In the genomic region with DNA sequence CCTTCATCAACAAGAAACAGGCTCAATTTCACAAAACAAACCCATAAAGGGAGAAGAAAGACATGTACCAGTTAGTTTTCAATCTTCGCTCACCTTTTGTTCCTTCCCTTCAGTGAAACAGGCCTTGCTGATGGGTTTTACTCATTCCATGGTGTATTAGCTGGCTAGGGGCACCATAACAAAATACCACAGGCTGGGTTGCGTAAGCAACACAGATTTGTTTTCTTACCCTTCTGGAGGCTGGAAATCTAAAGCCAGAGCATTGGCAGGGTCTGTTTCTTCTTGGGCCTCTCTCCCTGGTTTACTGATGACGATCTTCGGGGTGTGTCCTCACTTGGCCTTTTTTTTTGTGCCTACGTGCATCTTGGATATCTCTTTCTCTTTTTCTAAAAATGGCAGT, we compare ENCODE assay signal across 17 cellular contexts.
DNase-seq lines count a peak whose midpoint lies in the region; ATAC-seq and TF ChIP-seq lines count a peak whose summit lies in the region.
"Had no signal": no experiment of that assay in that cellular context is flagged by ENCODE, and none has a peak within 500 bp of the region (broad histone marks: within the 10 kb centered on the region; RNA-seq: fewer than 3 reads in every experiment).

No MANE protein-coding gene starts in this region.

- no peaks in the 10 kb centered on the region for H3K9me3 ChIP-seq in parathyroid adenoma (ENCODE audit: control insufficient read depth, low read length)
- H3K9me3 ChIP-seq: BLaER1 treated with 17β-estradiol and CSF1 and Interleukin-3, amounts not matched to agents 10 nM and 100 nM had no signal

- no peak overlapping the region for H3K4me2 ChIP-seq in parathyroid adenoma (ENCODE audit: low read length)
- H3K4me2 ChIP-seq: BLaER1 treated with 17β-estradiol and CSF1 and Interleukin-3, amounts not matched to agents 10 nM and 100 nM had no signal

- H3K27me3 ChIP-seq in parathyroid adenoma (ENCODE audit: control insufficient read depth, insufficient read depth, low read length), result no peaks in the 10 kb centered on the region
- H3K27me3 ChIP-seq: BLaER1 treated with 17β-estradiol and CSF1 and Interleukin-3, amounts not matched to agents 10 nM and 100 nM had no signal

- no peaks in the 10 kb centered on the region for H3K4me1 ChIP-seq in parathyroid adenoma
- H3K4me1 ChIP-seq: BLaER1 treated with 17β-estradiol and CSF1 and Interleukin-3, amounts not matched to agents 10 nM and 100 nM had no signal

- DNase-seq in Daoy (ENCODE audit: low read depth) (peak; percentile 61), HT1080 (ENCODE audit: low read depth) (peak; percentile 13), epithelial cell of proximal tubule (ENCODE audit: low read depth) (peak; percentile 19), hepatic stellate cell (ENCODE audit: low spot score) (no peak)
- no peak for DNase-seq in activated T-cell treated with anti-CD3 and anti-CD28 coated beads, Interleukin-2, amount 50 U/mL, for 1 hour
- DNase-seq in stimulated activated CD8-positive, alpha-beta memory T cell treated with anti-CD3 and anti-CD28 coated beads, Interleukin-4, amount 100 ng/mL, for 48 hours, result no peak
- DNase-seq: Calu3; CD8-positive, alpha-beta T cell; DMS79 treated with DMSO at 0.1 percent for 48 hours; EL; H7; HFFc6 had no signal

- ATAC-seq in GM21423 (IDR thresholded peaks at IDR 0.05; ENCODE audit: unreplicated experiment), result no peak
- ATAC-seq: CD8-positive, alpha-beta T cell; GM12878; HCT116 had no signal

- H3K4me3 ChIP-seq in epithelial cell of proximal tubule (ENCODE audit: low read depth, low read length) (no peak overlapping the region), parathyroid adenoma (ENCODE audit: low read depth, low read length) (no peak overlapping the region)
- H3K4me3 ChIP-seq: BLaER1 treated with 17β-estradiol and CSF1 and Interleukin-3, amounts not matched to agents 10 nM and 100 nM; GM12878 had no signal

- no peak overlapping the region for H3K9ac ChIP-seq in parathyroid adenoma
- H3K9ac ChIP-seq: BLaER1 treated with 17β-estradiol and CSF1 and Interleukin-3, amounts not matched to agents 10 nM and 100 nM had no signal

- no peak overlapping the region for H3K27ac ChIP-seq in parathyroid adenoma
- H3K27ac ChIP-seq: BLaER1 treated with 17β-estradiol and CSF1 and Interleukin-3, amounts not matched to agents 10 nM and 100 nM had no signal

- H3K79me2 ChIP-seq in parathyroid adenoma, result no peaks in the 10 kb centered on the region

- H2AFZ ChIP-seq in parathyroid adenoma, result peak overlapping the region; percentile 34

- no peaks in the 10 kb centered on the region for H3K36me3 ChIP-seq in parathyroid adenoma (ENCODE audit: control insufficient read depth, insufficient read depth, low read length)
- H3K36me3 ChIP-seq: BLaER1 treated with 17β-estradiol and CSF1 and Interleukin-3, amounts not matched to agents 10 nM and 100 nM had no signal

- no peak for TF ChIP-seq CTCF in epithelial cell of proximal tubule (conservative IDR thresholded peaks at IDR 0.05; ENCODE audit: low read depth, low read length)
- no peak for TF ChIP-seq CTCF in parathyroid adenoma (IDR thresholded peaks at IDR 0.05)

Comparison
In these comparisons a context has a peak if more than half of its experiments do, and no peak if none do; other contexts are left out.
1. DNase-seq: peak in Daoy (single experiment), HT1080 (single experiment) and epithelial cell of proximal tubule (single experiment); none in activated T-cell treated with anti-CD3 and anti-CD28 coated beads, Interleukin-2, amount 50 U/mL, for 1 hour (single experiment), hepatic stellate cell (single experiment) and stimulated activated CD8-positive, alpha-beta memory T cell treated with anti-CD3 and anti-CD28 coated beads, Interleukin-4, amount 100 ng/mL, for 48 hours (single experiment).